In genomic region chr11:86952933-86953637, GRCh38 we compare ENCODE assay signal across 11 cellular contexts. TPM values are rescaled to one million over a fixed set of nuclear protein-coding genes. Genes with fewer than 3 reads are reported as not detected.
DNase-seq lines count a peak whose midpoint lies in the region; ATAC-seq and TF ChIP-seq lines count a peak whose summit lies in the region.
"Had no signal": no experiment of that assay in that cellular context is flagged by ENCODE, and none has a peak within 500 bp of the region (broad histone marks: within the 10 kb centered on the region; RNA-seq: fewer than 3 reads in every experiment).

No MANE protein-coding gene starts in this region.

- TF ChIP-seq POLR2A in erythroblast (IDR thresholded peaks at IDR 0.05; ENCODE audit: low read length): no peak

- H3K4me1 Mint-ChIP-seq in osteocyte (ENCODE audit: unreplicated experiment): peaks cover 54% of the 10 kb centered on the region
- H3K4me1 Mint-ChIP-seq in stimulated activated naive CD8-positive, alpha-beta T cell treated with anti-CD3 and anti-CD28 coated beads, Interleukin-15, amount 100 ng/mL, for 72 hours: peaks cover 21% of the 10 kb centered on the region

- no peak for ATAC-seq in GM19023 (IDR thresholded peaks at IDR 0.05; ENCODE audit: unreplicated experiment)
- no peak for ATAC-seq in stimulated activated naive CD8-positive, alpha-beta T cell treated with anti-CD3 and anti-CD28 coated beads, Interleukin-15, amount 100 ng/mL, for 72 hours

- POLR2A ChIA-PET in AG04450 (lab: Yijun Ruan, JAX): interaction anchor here (0.6 kb wide), 1 partner anchor 318 kb away, joined by 4 read pairs; no protein-coding TSS in a partner anchor

- no peaks in the 10 kb centered on the region for H3K9me3 Mint-ChIP-seq in osteocyte (ENCODE audit: unreplicated experiment)
- H3K9me3 Mint-ChIP-seq in stimulated activated naive CD8-positive, alpha-beta T cell treated with anti-CD3 and anti-CD28 coated beads, Interleukin-15, amount 100 ng/mL, for 72 hours: no peaks in the 10 kb centered on the region
- H3K9me3 Mint-ChIP-seq: CD4-positive, CD25-positive, alpha-beta regulatory T cell had no signal

- H3K4me3 ChIP-seq in AG04450 (ENCODE audit: low read depth, low read length): peak overlapping the region; percentile 14
- H3K4me3 ChIP-seq in MG63: no peak overlapping the region
- peak overlapping the region; percentile 81 for H3K4me3 ChIP-seq in fibroblast of pulmonary artery (replicated peaks; ENCODE audit: low read depth, low read length)

- no peaks in the 10 kb centered on the region for H3K27me3 Mint-ChIP-seq in osteocyte (ENCODE audit: unreplicated experiment)
- H3K27me3 Mint-ChIP-seq in stimulated activated naive CD8-positive, alpha-beta T cell treated with anti-CD3 and anti-CD28 coated beads, Interleukin-15, amount 100 ng/mL, for 72 hours: peaks cover 61% of the 10 kb centered on the region

- no peaks in the 10 kb centered on the region for H3K36me3 ChIP-seq in MG63

- no peak for DNase-seq in AG04450 (ENCODE audit: low read depth, low spot score)
- DNase-seq in MG63: peak; percentile 3
- DNase-seq in fibroblast of pulmonary artery (ENCODE audit: low read depth): peak; percentile 50
- DNase-seq in osteocyte (ENCODE audit: extremely low spot score, unreplicated experiment): no peak
- DNase-seq in stimulated activated naive CD8-positive, alpha-beta T cell treated with anti-CD3 and anti-CD28 coated beads, Interleukin-15, amount 100 ng/mL, for 72 hours: no peak
- DNase-seq in activated CD4-positive, CD25-positive, alpha-beta regulatory T cell (lab: John Stamatoyannopoulos, UW): no peak
- no peak for DNase-seq in erythroblast (lab: John Stamatoyannopoulos, UW)
- DNase-seq: CD4-positive, CD25-positive, alpha-beta regulatory T cell; NCI-H1092 treated with DMSO at 0.1 percent for 48 hours; NK-92 treated with Interleukin-12 subunit alpha and Interleukin-12 subunit beta, amount 100 ng/mL, for 24 hours had no signal

- H3K4me3 Mint-ChIP-seq in osteocyte (ENCODE audit: unreplicated experiment): peak overlapping the region; percentile 79
- H3K4me3 Mint-ChIP-seq in stimulated activated naive CD8-positive, alpha-beta T cell treated with anti-CD3 and anti-CD28 coated beads, Interleukin-15, amount 100 ng/mL, for 72 hours: no peak overlapping the region

- no peak overlapping the region for H3K27ac ChIP-seq in AG04450 (ENCODE audit: low read depth, low read length)

- TF ChIP-seq CTCF in AG04450 (IDR thresholded peaks at IDR 0.05; ENCODE audit: low read depth, low read length) (peak; percentile 21; the same call in 1 of the 2 replicates), fibroblast of pulmonary artery (IDR thresholded peaks at IDR 0.05; ENCODE audit: low read length, missing control alignments) (peak; percentile 19), osteocyte (IDR thresholded peaks at IDR 0.05) (no peak)

- H3K9me3 ChIP-seq in AG04450 (ENCODE audit: control insufficient read depth, insufficient read depth, low read length) (no peaks in the 10 kb centered on the region; the same call in 1 of the 2 replicates), MG63 (no peaks in the 10 kb centered on the region)

- CTCF ChIA-PET in AG04450 (lab: Charles Lee): interaction anchor here (0.6 to 3.7 kb wide), 3 partner anchors 14 to 345 kb away, joined by 3 to 30 read pairs (median 6); no protein-coding TSS in a partner anchor

- H3K36me3 Mint-ChIP-seq in osteocyte (ENCODE audit: unreplicated experiment): peaks cover 13% of the 10 kb centered on the region
- H3K36me3 Mint-ChIP-seq: CD4-positive, CD25-positive, alpha-beta regulatory T cell had no signal

- peak overlapping the region; percentile 66 for H3K27ac Mint-ChIP-seq in osteocyte (ENCODE audit: unreplicated experiment)
- no peak overlapping the region for H3K27ac Mint-ChIP-seq in stimulated activated naive CD8-positive, alpha-beta T cell treated with anti-CD3 and anti-CD28 coated beads, Interleukin-15, amount 100 ng/mL, for 72 hours

- H3K27me3 ChIP-seq in AG04450 (ENCODE audit: control insufficient read depth, insufficient read depth, low read length) (peaks cover 4% of the 10 kb centered on the region), MG63 (no peaks in the 10 kb centered on the region; the same call in 1 of the 2 replicates)

RNA-seq across cellular contexts. Expression of gene FZD4, which starts 2.1 kb away (rescaled TPM):
- polyA plus RNA-seq in AG04450 (2011; rRNA removed): 4.3 and 5.3 TPM in 2 replicates
- 8.0 and 8.6 TPM in 2 replicates for polyA minus RNA-seq in AG04450 (2011; rRNA and poly(A)+ RNA removed)
- total RNA-seq in MG63 (2014; rRNA removed; shearing (Covaris generic); ENCODE audit: low replicate concordance): 0.16 and 0.99 TPM in 2 replicates
- total RNA-seq in osteocyte: 14.2 and 14.5 TPM in 2 replicates
- total RNA-seq: CD4-positive, CD25-positive, alpha-beta regulatory T cell had no signal
- polyA plus RNA-seq: CD4-positive, CD25-positive, alpha-beta regulatory T cell had no signal

Comparison
In these comparisons a context has a peak if more than half of its experiments do, and no peak if none do; other contexts are left out.
1. DNase-seq: peak in MG63 (single experiment) and fibroblast of pulmonary artery (single experiment); none in AG04450 (single experiment), osteocyte (single experiment), stimulated activated naive CD8-positive, alpha-beta T cell treated with anti-CD3 and anti-CD28 coated beads, Interleukin-15, amount 100 ng/mL, for 72 hours (0 of 2), activated CD4-positive, CD25-positive, alpha-beta regulatory T cell (0 of 4) and erythroblast (0 of 2).